In the genomic region with DNA sequence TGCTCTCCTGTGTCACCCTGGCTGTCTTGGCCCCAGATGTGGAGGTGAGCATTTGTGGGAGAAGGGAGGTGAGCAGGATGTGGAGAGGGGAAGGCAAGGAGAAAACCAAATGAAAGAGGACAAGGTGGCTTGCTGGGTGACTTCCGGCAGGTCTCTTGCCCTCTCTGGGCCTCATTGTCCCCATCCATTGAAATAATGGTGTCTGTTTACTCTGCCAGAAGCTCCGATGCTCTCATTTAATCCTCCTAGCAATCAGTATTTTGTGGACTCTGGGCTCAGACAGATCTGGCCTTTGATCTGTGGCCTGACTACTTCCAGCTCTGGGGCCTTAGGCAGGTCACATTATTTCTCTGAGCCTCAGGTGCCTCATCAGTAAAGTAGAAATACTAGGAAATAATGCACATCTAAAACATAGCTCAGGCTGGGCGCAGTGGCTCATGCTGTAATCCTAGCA, we compare ENCODE assay signal across 3 cellular contexts.
TF ChIP-seq lines count a peak whose summit lies in the region.

No MANE protein-coding gene starts in this region.

TF ChIP-seq in SK-N-SH treated with all-trans-retinoic acid at 6 μM for 48 hours, 23 proteins besides CTCF, POLR2A, EP300 and RAD21 (continued from another document and continues in another):
- TF ChIP-seq, protein P1, sequence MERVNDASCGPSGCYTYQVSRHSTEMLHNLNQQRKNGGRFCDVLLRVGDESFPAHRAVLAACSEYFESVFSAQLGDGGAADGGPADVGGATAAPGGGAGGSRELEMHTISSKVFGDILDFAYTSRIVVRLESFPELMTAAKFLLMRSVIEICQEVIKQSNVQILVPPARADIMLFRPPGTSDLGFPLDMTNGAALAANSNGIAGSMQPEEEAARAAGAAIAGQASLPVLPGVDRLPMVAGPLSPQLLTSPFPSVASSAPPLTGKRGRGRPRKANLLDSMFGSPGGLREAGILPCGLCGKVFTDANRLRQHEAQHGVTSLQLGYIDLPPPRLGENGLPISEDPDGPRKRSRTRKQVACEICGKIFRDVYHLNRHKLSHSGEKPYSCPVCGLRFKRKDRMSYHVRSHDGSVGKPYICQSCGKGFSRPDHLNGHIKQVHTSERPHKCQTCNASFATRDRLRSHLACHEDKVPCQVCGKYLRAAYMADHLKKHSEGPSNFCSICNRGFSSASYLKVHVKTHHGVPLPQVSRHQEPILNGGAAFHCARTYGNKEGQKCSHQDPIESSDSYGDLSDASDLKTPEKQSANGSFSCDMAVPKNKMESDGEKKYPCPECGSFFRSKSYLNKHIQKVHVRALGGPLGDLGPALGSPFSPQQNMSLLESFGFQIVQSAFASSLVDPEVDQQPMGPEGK (CRISPR knock-in tag; IDR thresholded peaks at IDR 0.05; ENCODE audit: borderline replicate concordance) = no peak
- TF ChIP-seq CSRNP3 (CRISPR knock-in tag; IDR thresholded peaks at IDR 0.05) (no peak), RARB (CRISPR knock-in tag; IDR thresholded peaks at IDR 0.05) (no peak), BACH2 (CRISPR knock-in tag; IDR thresholded peaks at IDR 0.05; ENCODE audit: borderline replicate concordance) (no peak), ESRRG (CRISPR knock-in tag; IDR thresholded peaks at IDR 0.05) (no peak), OSR1 (CRISPR knock-in tag; IDR thresholded peaks at IDR 0.05) (no peak)
- TF ChIP-seq, protein P2, sequence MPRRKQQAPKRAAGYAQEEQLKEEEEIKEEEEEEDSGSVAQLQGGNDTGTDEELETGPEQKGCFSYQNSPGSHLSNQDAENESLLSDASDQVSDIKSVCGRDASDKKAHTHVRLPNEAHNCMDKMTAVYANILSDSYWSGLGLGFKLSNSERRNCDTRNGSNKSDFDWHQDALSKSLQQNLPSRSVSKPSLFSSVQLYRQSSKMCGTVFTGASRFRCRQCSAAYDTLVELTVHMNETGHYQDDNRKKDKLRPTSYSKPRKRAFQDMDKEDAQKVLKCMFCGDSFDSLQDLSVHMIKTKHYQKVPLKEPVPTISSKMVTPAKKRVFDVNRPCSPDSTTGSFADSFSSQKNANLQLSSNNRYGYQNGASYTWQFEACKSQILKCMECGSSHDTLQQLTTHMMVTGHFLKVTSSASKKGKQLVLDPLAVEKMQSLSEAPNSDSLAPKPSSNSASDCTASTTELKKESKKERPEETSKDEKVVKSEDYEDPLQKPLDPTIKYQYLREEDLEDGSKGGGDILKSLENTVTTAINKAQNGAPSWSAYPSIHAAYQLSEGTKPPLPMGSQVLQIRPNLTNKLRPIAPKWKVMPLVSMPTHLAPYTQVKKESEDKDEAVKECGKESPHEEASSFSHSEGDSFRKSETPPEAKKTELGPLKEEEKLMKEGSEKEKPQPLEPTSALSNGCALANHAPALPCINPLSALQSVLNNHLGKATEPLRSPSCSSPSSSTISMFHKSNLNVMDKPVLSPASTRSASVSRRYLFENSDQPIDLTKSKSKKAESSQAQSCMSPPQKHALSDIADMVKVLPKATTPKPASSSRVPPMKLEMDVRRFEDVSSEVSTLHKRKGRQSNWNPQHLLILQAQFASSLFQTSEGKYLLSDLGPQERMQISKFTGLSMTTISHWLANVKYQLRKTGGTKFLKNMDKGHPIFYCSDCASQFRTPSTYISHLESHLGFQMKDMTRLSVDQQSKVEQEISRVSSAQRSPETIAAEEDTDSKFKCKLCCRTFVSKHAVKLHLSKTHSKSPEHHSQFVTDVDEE (CRISPR knock-in tag; IDR thresholded peaks at IDR 0.05) = no peak

TF ChIP-seq in WTC11, 78 proteins besides CTCF, POLR2A, EP300 and RAD21:
- TF ChIP-seq, protein P3, sequence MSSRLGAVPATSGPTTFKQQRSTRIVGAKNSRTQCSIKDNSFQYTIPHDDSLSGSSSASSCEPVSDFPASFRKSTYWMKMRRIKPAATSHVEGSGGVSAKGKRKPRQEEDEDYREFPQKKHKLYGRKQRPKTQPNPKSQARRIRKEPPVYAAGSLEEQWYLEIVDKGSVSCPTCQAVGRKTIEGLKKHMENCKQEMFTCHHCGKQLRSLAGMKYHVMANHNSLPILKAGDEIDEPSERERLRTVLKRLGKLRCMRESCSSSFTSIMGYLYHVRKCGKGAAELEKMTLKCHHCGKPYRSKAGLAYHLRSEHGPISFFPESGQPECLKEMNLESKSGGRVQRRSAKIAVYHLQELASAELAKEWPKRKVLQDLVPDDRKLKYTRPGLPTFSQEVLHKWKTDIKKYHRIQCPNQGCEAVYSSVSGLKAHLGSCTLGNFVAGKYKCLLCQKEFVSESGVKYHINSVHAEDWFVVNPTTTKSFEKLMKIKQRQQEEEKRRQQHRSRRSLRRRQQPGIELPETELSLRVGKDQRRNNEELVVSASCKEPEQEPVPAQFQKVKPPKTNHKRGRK (CRISPR knock-in tag; IDR thresholded peaks at IDR 0.05; ENCODE audit: borderline replicate concordance) = no peak
- TF ChIP-seq ATF1 (CRISPR knock-in tag; IDR thresholded peaks at IDR 0.05) (no peak), NFATC4 (CRISPR knock-in tag; IDR thresholded peaks at IDR 0.05) (no peak), E2F5 (CRISPR knock-in tag; IDR thresholded peaks at IDR 0.05) (no peak), SOX15 (CRISPR knock-in tag; IDR thresholded peaks at IDR 0.05) (no peak), PRRX2 (CRISPR knock-in tag; IDR thresholded peaks at IDR 0.05) (no peak), ZNF416 (CRISPR knock-in tag; IDR thresholded peaks at IDR 0.05) (no peak), CREB1 (CRISPR knock-in tag; IDR thresholded peaks at IDR 0.05) (no peak), TCF7 (CRISPR knock-in tag; IDR thresholded peaks at IDR 0.05; ENCODE audit: low read depth) (no peak), JUN (CRISPR knock-in tag; IDR thresholded peaks at IDR 0.05) (no peak), ZNF138 (CRISPR knock-in tag; conservative IDR thresholded peaks at IDR 0.05) (no peak), CREM (CRISPR knock-in tag; IDR thresholded peaks at IDR 0.05) (no peak), MXD4 (CRISPR knock-in tag; IDR thresholded peaks at IDR 0.05; ENCODE audit: borderline replicate concordance) (no peak), ZNF232 (CRISPR knock-in tag; IDR thresholded peaks at IDR 0.05) (no peak), NR2C2 (CRISPR knock-in tag; IDR thresholded peaks at IDR 0.05) (no peak), MAX (CRISPR knock-in tag; IDR thresholded peaks at IDR 0.05) (no peak)
- TF ChIP-seq, protein P4, sequence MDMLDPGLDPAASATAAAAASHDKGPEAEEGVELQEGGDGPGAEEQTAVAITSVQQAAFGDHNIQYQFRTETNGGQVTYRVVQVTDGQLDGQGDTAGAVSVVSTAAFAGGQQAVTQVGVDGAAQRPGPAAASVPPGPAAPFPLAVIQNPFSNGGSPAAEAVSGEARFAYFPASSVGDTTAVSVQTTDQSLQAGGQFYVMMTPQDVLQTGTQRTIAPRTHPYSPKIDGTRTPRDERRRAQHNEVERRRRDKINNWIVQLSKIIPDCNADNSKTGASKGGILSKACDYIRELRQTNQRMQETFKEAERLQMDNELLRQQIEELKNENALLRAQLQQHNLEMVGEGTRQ (CRISPR knock-in tag; IDR thresholded peaks at IDR 0.05) = no peak
TF ChIP-seq in WTC11: peak in this region for 0.

TF ChIP-seq in liver, 16 proteins besides CTCF, POLR2A, EP300 and RAD21 (continued from another document):
- peak in 1 of 2 donors; percentile 53 for TF ChIP-seq RXRA (IDR thresholded peaks at IDR 0.05)
- no peak for TF ChIP-seq MAX (IDR thresholded peaks at IDR 0.05)
- TF ChIP-seq, protein P5, sequence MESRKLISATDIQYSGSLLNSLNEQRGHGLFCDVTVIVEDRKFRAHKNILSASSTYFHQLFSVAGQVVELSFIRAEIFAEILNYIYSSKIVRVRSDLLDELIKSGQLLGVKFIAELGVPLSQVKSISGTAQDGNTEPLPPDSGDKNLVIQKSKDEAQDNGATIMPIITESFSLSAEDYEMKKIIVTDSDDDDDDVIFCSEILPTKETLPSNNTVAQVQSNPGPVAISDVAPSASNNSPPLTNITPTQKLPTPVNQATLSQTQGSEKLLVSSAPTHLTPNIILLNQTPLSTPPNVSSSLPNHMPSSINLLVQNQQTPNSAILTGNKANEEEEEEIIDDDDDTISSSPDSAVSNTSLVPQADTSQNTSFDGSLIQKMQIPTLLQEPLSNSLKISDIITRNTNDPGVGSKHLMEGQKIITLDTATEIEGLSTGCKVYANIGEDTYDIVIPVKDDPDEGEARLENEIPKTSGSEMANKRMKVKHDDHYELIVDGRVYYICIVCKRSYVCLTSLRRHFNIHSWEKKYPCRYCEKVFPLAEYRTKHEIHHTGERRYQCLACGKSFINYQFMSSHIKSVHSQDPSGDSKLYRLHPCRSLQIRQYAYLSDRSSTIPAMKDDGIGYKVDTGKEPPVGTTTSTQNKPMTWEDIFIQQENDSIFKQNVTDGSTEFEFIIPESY (IDR thresholded peaks at IDR 0.05) = no peak
- TF ChIP-seq YY1 (IDR thresholded peaks at IDR 0.05) = no peak
- no peak for TF ChIP-seq JUND (IDR thresholded peaks at IDR 0.05)
- no peak for TF ChIP-seq EGR1 (IDR thresholded peaks at IDR 0.05; ENCODE audit: low read depth in 2 of 2)
- peak; percentile 78 to 80 for TF ChIP-seq HNF4A (conservative IDR thresholded peaks at IDR 0.05)
- peak; percentile 38 for TF ChIP-seq SP1 (IDR thresholded peaks at IDR 0.05)
TF ChIP-seq in liver: peak in this region for 3.
